Comparison of ENCODE assay signal across 22 cellular contexts in the genomic region with DNA sequence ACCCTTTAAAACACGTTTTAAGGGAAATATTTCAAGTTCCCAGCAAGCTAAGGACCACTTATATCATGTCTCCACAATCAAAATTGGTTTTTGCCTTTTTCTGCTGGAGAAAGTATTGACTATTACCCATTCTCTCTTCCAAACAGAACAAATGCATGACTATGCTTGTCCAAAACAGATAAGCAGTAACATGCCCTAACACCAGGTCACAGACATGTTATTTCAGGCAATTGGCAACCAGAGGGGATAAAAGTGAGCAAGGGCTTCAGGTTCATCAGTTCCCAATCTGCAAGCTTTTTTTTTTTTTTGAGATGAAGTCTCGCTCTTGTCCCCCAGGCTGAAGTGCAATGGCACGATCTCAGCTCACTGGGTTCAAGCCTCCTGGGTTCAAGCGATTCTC.
"Had no signal": no experiment of that assay in that cellular context is flagged by ENCODE, and none has a peak within 500 bp of the region (broad histone marks: within the 10 kb centered on the region; RNA-seq: fewer than 3 reads in every experiment).

No MANE protein-coding gene starts in this region.

- H3K27ac Mint-ChIP-seq: endodermal cell; stimulated activated effector memory CD8-positive, alpha-beta T cell treated with anti-CD3 and anti-CD28 coated beads, Interleukin-12 subunit alpha, Interleukin-12 subunit beta, amount 100 ng/mL, for 72 hours had no signal

- H3K4me1 Mint-ChIP-seq: stimulated activated effector memory CD8-positive, alpha-beta T cell treated with anti-CD3 and anti-CD28 coated beads, Interleukin-12 subunit alpha, Interleukin-12 subunit beta, amount 100 ng/mL, for 72 hours had no signal

- DNase-seq: effector CD4-positive, alpha-beta T cell; endodermal cell; foreskin melanocyte; head of caudate nucleus; left colon; left ventricle myocardium superior; naive thymus-derived CD4-positive, alpha-beta T cell; right cardiac atrium; small intestine; stimulated activated CD4-positive, alpha-beta T cell treated with anti-CD3 and anti-CD28 coated beads, Interleukin-12 subunit alpha, Interleukin-12 subunit beta, amount 100 ng/mL, for 4 hours; stimulated activated CD4-positive, alpha-beta T cell treated with anti-CD3 and anti-CD28 coated beads, Interleukin-2, amount 100 ng/mL, for 48 hours; stimulated activated CD8-positive, alpha-beta memory T cell treated with anti-CD3 and anti-CD28 coated beads, Interleukin-4, amount 100 ng/mL, for 48 hours; stimulated activated naive CD8-positive, alpha-beta T cell treated with anti-CD3 and anti-CD28 coated beads, Interleukin-15, Interleukin-2, amounts not matched to agents 100 U/mL and 50 U/mL, for 24 hours; thyroid gland; upper lobe of left lung had no signal

- H3K4me2 ChIP-seq: hepatocyte had no signal

- H3K27ac ChIP-seq: coronary artery, hepatocyte, suprapubic skin, thyroid gland, upper lobe of left lung, vagina had no signal

- H3K4me3 ChIP-seq: coronary artery, hepatocyte, lung, suprapubic skin, thyroid gland, upper lobe of left lung, vagina had no signal

- H2AFZ ChIP-seq: hepatocyte had no signal

- H3K36me3 ChIP-seq: suprapubic skin, thyroid gland, upper lobe of left lung, vagina had no signal

- ATAC-seq: left colon; left ventricle myocardium superior; naive thymus-derived CD4-positive, alpha-beta T cell; right cardiac atrium; stimulated activated effector memory CD8-positive, alpha-beta T cell treated with anti-CD3 and anti-CD28 coated beads, Interleukin-12 subunit alpha, Interleukin-12 subunit beta, amount 100 ng/mL, for 72 hours; stimulated activated naive CD8-positive, alpha-beta T cell treated with anti-CD3 and anti-CD28 coated beads, Interleukin-15, Interleukin-2, amounts not matched to agents 100 U/mL and 50 U/mL, for 24 hours had no signal

- H3K4me3 Mint-ChIP-seq: endodermal cell; naive thymus-derived CD4-positive, alpha-beta T cell; stimulated activated effector memory CD8-positive, alpha-beta T cell treated with anti-CD3 and anti-CD28 coated beads, Interleukin-12 subunit alpha, Interleukin-12 subunit beta, amount 100 ng/mL, for 72 hours had no signal

- H3K4me1 ChIP-seq: thyroid gland, upper lobe of left lung, vagina had no signal

- H3K27me3 Mint-ChIP-seq: naive thymus-derived CD4-positive, alpha-beta T cell had no signal

- H3K9me3 ChIP-seq: suprapubic skin, thyroid gland, upper lobe of left lung, vagina had no signal

- H3K27me3 ChIP-seq: hepatocyte, suprapubic skin, thyroid gland, upper lobe of left lung, vagina had no signal

- H3K9me3 Mint-ChIP-seq: endodermal cell; naive thymus-derived CD4-positive, alpha-beta T cell; stimulated activated effector memory CD8-positive, alpha-beta T cell treated with anti-CD3 and anti-CD28 coated beads, Interleukin-12 subunit alpha, Interleukin-12 subunit beta, amount 100 ng/mL, for 72 hours had no signal

- FAIRE-seq: endothelial cell of umbilical vein, small intestine had no signal
